1 cellular context compared by ENCODE assay signal in the genomic region with DNA sequence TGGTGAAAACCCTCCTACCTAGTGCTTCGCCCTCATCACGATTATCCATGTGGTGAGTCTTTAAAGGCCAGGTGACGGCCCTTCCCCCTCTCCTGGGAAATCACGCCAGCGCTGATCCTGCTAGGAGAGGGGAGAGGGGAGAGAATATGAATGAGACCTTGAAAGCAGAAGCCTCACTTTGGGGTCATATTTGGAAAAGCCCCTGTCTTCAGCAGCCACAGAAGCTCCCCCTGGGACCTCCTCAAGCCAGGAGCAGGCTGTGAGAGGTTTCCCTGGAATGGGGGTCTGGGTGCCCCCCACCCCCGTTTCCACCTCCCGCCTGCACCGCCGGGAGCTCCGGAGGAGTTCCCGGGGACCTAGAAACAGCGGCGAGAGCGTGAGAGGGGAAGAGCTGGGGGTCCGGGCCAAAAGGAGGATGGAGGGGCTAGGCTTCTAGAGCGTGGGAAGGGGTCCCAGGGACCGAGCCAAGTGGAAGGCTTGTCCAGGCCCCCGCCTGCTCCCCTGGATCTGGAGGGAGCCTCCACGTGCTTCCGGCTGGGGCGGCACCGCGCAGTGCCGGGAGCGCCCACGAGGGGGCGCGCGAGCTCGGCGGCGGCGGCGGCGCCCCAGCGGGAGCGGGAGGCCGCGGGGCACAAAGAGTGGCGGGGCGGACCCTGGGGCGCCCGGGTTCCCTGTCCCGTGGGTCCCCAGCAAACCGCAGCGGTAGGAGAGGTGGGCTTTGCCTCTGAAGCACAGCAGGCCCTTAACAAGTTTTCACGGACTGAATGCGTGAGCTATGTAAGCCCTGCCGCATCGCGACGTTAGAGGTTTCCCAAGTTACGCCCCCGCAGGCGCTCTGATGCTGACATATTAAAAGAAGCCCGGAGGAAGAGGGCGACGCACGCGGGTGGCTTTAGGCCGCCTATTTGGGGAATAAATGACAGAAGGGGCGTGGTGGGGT.
TF ChIP-seq lines count a peak whose summit lies in the region.

No MANE protein-coding gene starts in this region.

TF ChIP-seq in K562, 482 proteins besides CTCF, POLR2A, EP300 and RAD21 (continued from another document and continues in another):
- TF ChIP-seq CEBPG (CRISPR knock-in tag; IDR thresholded peaks at IDR 0.05), result no peak; the same call in 1 of the 2 replicates
- no peak for TF ChIP-seq CEBPG (tag; conservative IDR thresholded peaks at IDR 0.05 in 1 of 2, IDR thresholded peaks at IDR 0.05 in 1 of 2)
- no peak for TF ChIP-seq FOS (IDR thresholded peaks at IDR 0.05; ENCODE audit: extremely low read depth, insufficient read length)
- TF ChIP-seq, protein P1, sequence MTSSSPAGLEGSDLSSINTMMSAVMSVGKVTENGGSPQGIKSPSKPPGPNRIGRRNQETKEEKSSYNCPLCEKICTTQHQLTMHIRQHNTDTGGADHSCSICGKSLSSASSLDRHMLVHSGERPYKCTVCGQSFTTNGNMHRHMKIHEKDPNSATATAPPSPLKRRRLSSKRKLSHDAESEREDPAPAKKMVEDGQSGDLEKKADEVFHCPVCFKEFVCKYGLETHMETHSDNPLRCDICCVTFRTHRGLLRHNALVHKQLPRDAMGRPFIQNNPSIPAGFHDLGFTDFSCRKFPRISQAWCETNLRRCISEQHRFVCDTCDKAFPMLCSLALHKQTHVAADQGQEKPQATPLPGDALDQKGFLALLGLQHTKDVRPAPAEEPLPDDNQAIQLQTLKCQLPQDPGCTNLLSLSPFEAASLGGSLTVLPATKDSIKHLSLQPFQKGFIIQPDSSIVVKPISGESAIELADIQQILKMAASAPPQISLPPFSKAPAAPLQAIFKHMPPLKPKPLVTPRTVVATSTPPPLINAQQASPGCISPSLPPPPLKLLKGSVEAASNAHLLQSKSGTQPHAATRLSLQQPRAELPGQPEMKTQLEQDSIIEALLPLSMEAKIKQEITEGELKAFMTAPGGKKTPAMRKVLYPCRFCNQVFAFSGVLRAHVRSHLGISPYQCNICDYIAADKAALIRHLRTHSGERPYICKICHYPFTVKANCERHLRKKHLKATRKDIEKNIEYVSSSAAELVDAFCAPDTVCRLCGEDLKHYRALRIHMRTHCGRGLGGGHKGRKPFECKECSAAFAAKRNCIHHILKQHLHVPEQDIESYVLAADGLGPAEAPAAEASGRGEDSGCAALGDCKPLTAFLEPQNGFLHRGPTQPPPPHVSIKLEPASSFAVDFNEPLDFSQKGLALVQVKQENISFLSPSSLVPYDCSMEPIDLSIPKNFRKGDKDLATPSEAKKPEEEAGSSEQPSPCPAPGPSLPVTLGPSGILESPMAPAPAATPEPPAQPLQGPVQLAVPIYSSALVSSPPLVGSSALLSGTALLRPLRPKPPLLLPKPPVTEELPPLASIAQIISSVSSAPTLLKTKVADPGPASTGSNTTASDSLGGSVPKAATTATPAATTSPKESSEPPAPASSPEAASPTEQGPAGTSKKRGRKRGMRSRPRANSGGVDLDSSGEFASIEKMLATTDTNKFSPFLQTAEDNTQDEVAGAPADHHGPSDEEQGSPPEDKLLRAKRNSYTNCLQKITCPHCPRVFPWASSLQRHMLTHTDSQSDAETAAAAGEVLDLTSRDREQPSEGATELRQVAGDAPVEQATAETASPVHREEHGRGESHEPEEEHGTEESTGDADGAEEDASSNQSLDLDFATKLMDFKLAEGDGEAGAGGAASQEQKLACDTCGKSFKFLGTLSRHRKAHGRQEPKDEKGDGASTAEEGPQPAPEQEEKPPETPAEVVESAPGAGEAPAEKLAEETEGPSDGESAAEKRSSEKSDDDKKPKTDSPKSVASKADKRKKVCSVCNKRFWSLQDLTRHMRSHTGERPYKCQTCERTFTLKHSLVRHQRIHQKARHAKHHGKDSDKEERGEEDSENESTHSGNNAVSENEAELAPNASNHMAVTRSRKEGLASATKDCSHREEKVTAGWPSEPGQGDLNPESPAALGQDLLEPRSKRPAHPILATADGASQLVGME (CRISPR knock-in tag; IDR thresholded peaks at IDR 0.05), result no peak
- no peak for TF ChIP-seq ZC3H8 (IDR thresholded peaks at IDR 0.05)
- no peak for TF ChIP-seq ZNF124 (CRISPR knock-in tag; IDR thresholded peaks at IDR 0.05)
- TF ChIP-seq PRMT5 (CRISPR knock-in tag; IDR thresholded peaks at IDR 0.05), result no peak
- TF ChIP-seq EWSR1 (IDR thresholded peaks at IDR 0.05; ENCODE audit: borderline replicate concordance, low read depth, partially characterized antibody), result no peak
- no peak for TF ChIP-seq SMAD1 (IDR thresholded peaks at IDR 0.05; ENCODE audit: low read depth, low read length, partially characterized antibody)
- no peak for TF ChIP-seq SMAD3 (CRISPR knock-in tag; conservative IDR thresholded peaks at IDR 0.05)
- TF ChIP-seq PTTG1 (tag; IDR thresholded peaks at IDR 0.05; ENCODE audit: low read depth), result no peak
- TF ChIP-seq ZNF263 (CRISPR knock-in tag; IDR thresholded peaks at IDR 0.05; ENCODE audit: borderline replicate concordance), result no peak
- no peak for TF ChIP-seq NR3C1 (CRISPR knock-in tag; IDR thresholded peaks at IDR 0.05)
- TF ChIP-seq, protein P2, sequence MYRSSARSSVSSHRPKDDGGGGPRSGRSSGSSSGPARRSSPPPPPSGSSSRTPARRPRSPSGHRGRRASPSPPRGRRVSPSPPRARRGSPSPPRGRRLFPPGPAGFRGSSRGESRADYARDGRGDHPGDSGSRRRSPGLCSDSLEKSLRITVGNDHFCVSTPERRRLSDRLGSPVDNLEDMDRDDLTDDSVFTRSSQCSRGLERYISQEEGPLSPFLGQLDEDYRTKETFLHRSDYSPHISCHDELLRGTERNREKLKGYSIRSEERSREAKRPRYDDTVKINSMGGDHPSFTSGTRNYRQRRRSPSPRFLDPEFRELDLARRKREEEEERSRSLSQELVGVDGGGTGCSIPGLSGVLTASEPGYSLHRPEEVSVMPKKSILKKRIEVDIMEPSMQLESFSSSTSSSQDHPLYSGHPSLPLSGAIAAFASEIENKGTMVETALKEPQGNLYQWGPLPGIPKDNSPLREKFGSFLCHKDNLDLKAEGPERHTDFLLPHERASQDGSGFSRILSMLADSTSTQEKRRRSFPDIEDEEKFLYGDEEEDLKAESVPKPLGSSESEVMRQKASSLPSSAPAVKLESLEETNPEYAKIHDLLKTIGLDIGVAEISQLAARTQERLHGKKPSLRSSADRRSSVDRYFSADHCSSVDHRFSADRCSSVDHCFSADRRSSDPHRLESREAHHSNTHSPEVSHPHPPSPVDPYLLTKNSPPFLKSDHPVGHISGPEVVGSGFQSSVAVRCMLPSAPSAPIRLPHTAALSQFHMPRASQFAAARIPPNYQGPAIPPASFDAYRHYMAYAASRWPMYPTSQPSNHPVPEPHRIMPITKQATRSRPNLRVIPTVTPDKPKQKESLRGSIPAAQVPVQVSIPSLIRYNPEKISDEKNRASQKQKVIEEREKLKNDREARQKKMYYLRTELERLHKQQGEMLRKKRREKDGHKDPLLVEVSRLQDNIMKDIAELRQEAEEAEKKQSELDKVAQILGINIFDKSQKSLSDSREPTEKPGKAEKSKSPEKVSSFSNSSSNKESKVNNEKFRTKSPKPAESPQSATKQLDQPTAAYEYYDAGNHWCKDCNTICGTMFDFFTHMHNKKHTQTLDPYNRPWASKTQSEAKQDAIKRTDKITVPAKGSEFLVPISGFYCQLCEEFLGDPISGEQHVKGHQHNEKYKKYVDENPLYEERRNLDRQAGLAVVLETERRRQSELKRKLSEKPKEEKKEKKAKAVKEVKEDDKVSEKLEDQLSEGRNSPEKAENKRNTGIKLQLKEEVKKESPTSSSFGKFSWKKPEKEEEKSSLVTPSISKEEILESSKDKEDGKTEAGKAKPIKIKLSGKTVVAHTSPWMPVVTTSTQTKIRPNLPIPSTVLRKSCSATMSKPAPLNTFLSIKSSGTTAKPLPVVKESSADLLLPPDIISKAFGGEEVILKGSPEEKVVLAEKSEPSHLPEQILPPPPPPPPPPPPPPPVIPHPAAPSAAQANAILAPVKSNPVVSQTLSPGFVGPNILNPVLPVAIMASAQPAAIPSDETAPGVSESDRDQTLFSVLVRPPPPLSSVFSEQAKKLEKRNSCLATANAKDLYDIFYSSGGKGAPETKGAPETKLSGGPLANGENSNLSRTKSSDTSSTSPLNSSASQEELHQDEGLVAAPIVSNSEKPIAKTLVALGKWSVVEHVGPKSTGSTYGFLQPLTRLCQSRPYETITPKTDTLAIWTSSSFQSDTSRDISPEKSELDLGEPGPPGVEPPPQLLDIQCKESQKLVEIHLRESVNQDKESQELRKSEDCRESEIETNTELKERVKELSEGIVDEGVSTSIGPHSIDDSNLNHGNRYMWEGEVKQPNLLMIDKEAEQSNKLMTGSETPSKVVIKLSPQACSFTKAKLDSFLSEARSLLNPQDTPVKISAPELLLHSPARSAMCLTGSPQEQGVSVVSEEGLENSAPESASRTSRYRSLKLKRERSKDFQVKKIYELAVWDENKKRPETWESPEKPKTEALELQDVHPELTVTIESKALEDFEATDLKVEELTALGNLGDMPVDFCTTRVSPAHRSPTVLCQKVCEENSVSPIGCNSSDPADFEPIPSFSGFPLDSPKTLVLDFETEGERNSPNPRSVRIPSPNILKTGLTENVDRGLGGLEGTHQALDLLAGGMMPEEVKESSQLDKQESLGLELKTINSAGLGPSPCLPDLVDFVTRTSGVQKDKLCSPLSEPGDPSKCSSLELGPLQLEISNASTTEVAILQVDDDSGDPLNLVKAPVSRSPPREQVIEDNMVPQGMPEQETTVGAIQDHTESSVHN (IDR thresholded peaks at IDR 0.05; ENCODE audit: borderline replicate concordance in 1 of 2, low read depth in 1 of 2), result no peak
- TF ChIP-seq SMARCA4 (IDR thresholded peaks at IDR 0.05), result no peak
- no peak for TF ChIP-seq CCAR2 (IDR thresholded peaks at IDR 0.05; ENCODE audit: low read depth, low read length)
- peak; percentile 71; the same call in 1 of the 2 replicates for TF ChIP-seq AFF4 (CRISPR knock-in tag; IDR thresholded peaks at IDR 0.05)
- TF ChIP-seq RBBP5 (IDR thresholded peaks at IDR 0.05; ENCODE audit: borderline replicate concordance, insufficient read depth, low read length, poor library complexity, severe bottlenecking), result no peak
- TF ChIP-seq ZNF354B (CRISPR knock-in tag; IDR thresholded peaks at IDR 0.05), result 0 out of 2 replicates have a peak, but pooled peaks have one; percentile 8
- TF ChIP-seq CTBP1 (IDR thresholded peaks at IDR 0.05; ENCODE audit: borderline replicate concordance), result peak; percentile 70; the same call in 1 of the 2 replicates
- TF ChIP-seq CBX5 (IDR thresholded peaks at IDR 0.05; ENCODE audit: borderline replicate concordance, low read depth), result no peak
- TF ChIP-seq, protein P3, sequence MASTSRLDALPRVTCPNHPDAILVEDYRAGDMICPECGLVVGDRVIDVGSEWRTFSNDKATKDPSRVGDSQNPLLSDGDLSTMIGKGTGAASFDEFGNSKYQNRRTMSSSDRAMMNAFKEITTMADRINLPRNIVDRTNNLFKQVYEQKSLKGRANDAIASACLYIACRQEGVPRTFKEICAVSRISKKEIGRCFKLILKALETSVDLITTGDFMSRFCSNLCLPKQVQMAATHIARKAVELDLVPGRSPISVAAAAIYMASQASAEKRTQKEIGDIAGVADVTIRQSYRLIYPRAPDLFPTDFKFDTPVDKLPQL (IDR thresholded peaks at IDR 0.05; ENCODE audit: extremely low read depth, insufficient read length), result no peak
- TF ChIP-seq, protein P4, sequence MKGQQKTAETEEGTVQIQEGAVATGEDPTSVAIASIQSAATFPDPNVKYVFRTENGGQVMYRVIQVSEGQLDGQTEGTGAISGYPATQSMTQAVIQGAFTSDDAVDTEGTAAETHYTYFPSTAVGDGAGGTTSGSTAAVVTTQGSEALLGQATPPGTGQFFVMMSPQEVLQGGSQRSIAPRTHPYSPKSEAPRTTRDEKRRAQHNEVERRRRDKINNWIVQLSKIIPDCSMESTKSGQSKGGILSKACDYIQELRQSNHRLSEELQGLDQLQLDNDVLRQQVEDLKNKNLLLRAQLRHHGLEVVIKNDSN (CRISPR knock-in tag; IDR thresholded peaks at IDR 0.05), result peak; percentile 61; the same call in 1 of the 2 replicates
- TF ChIP-seq JUN (IDR thresholded peaks at IDR 0.05; ENCODE audit: borderline replicate concordance, low read depth, low read length), result peak; percentile 16; the same call in 1 of the 2 replicates
- no peak for TF ChIP-seq JUN (CRISPR knock-in tag; IDR thresholded peaks at IDR 0.05; ENCODE audit: borderline replicate concordance)
- no peak for TF ChIP-seq RAD51 (IDR thresholded peaks at IDR 0.05; ENCODE audit: borderline replicate concordance, low read depth)
- TF ChIP-seq TBP (optimal IDR thresholded peaks at IDR 0.05; ENCODE audit: low read depth, low read length), result peak; percentile 38
- no peak for TF ChIP-seq ZC3H11A (IDR thresholded peaks at IDR 0.05; ENCODE audit: low read depth, low read length)
- no peak for TF ChIP-seq MECOM (CRISPR knock-in tag; IDR thresholded peaks at IDR 0.05)
- TF ChIP-seq ZNF449 (CRISPR knock-in tag; IDR thresholded peaks at IDR 0.05), result no peak
- TF ChIP-seq KHSRP (IDR thresholded peaks at IDR 0.05), result no peak
- TF ChIP-seq HDAC8 (tag; IDR thresholded peaks at IDR 0.05), result peak; percentile 81
- TF ChIP-seq GTF2F1 (IDR thresholded peaks at IDR 0.05; ENCODE audit: low read depth, low read length), result peak; percentile 48; the same call in 1 of the 2 replicates
- TF ChIP-seq ZNF75A (CRISPR knock-in tag; IDR thresholded peaks at IDR 0.05), result no peak
- TF ChIP-seq ZNF140 (CRISPR knock-in tag; IDR thresholded peaks at IDR 0.05), result no peak
